In genomic region chr2:96952016-96952750, GRCh38 we compare ENCODE assay signal across 1 cellular context.
TF ChIP-seq lines count a peak whose summit lies in the region.

No MANE protein-coding gene starts in this region.

TF ChIP-seq in IMR-90, 13 proteins besides CTCF, POLR2A, EP300 and RAD21 (continued from another document):
- TF ChIP-seq ELK1 (IDR thresholded peaks at IDR 0.05; ENCODE audit: borderline replicate concordance, low read depth, low read length) (no peak), RCOR1 (IDR thresholded peaks at IDR 0.05; ENCODE audit: insufficient replicate concordance, low read length) (no peak), CEBPB (IDR thresholded peaks at IDR 0.05; ENCODE audit: low read depth, low read length) (no peak)
